8 cellular contexts compared by ENCODE assay signal in the genomic region with DNA sequence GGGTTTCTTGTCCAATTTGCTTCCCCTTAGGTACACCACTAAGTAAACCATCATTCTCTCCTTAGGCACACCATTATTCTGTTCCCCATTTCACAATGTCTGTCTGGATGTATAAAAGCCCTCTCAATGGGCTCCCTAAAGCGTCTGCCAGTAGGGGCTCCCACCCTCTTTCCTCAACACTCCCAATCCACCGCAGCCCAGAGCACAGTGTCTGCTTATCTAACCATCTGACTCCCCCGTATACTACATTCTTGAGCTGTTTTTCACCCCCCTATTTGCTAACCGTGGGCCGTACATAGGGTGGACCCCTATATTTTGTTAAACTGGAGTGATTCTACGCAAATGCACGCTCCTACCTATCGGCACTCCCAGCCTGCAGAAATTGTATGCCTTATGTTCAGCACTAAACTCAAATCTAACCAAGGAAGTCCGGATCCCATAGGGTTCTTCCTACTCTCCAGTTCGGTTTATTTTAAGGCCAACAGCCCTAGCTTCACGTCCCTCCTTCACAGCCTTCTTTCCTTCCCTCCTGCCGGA. TPM values are rescaled to one million over a fixed set of nuclear protein-coding genes. Genes with fewer than 3 reads are reported as not detected.
A peak's percentile ranks its signal among the peaks of the same experiment; 100 is the strongest.
DNase-seq lines count a peak whose midpoint lies in the region; ATAC-seq and TF ChIP-seq lines count a peak whose summit lies in the region.

No MANE protein-coding gene starts in this region.

- H3K23ac ChIP-seq in mesenchymal stem cell (ENCODE audit: low read length in 2 of 2) = no peak overlapping the region

- H2AK5ac ChIP-seq in mesenchymal stem cell (ENCODE audit: low read length, severe bottlenecking) = no peak overlapping the region

- DNase-seq in COR-L47 (lab: John Stamatoyannopoulos, UW) = peak; percentile 20
- DNase-seq in HS-5 (ENCODE audit: low read depth) = peak; percentile 10
- peak; percentile 35 for DNase-seq in RPMI8226
- peak in 1 of 10 donors; percentile 11 for DNase-seq in dorsolateral prefrontal cortex
- DNase-seq in mesenchymal stem cell = peak; percentile 74
- no peak for DNase-seq in ecto neural progenitor cell (ENCODE audit: low spot score)

- H2BK15ac ChIP-seq in mesenchymal stem cell (ENCODE audit: low read depth, poor library complexity, severe bottlenecking) = no peak overlapping the region

- H4K91ac ChIP-seq in mesenchymal stem cell (ENCODE audit: low read length) = no peak overlapping the region

- intact Hi-C loops in dorsolateral prefrontal cortex (cut with DNase I) = loop anchor here (1.0 to 10.0 kb wide), 5 partner anchors 21 to 305 kb away; a partner anchor contains a TSS

- H4K8ac ChIP-seq in mesenchymal stem cell (ENCODE audit: low read length) = peak overlapping the region; percentile 92

- H3K36me3 ChIP-seq in mesenchymal stem cell (ENCODE audit: control insufficient read depth in 1 of 2, insufficient read depth in 2 of 2, low read depth in 1 of 2, low read length in 2 of 2) = peaks cover 9% of the 10 kb centered on the region in 2 experiments
- no peaks in the 10 kb centered on the region for H3K36me3 ChIP-seq in urinary bladder (ENCODE audit: insufficient read depth)

- H3K14ac ChIP-seq in mesenchymal stem cell (ENCODE audit: low read length in 2 of 2) = no peak overlapping the region

- peak; percentile 11 for ATAC-seq in GM19035 (IDR thresholded peaks at IDR 0.05; ENCODE audit: unreplicated experiment)

- peak overlapping the region; percentile 37 for H2BK5ac ChIP-seq in mesenchymal stem cell (ENCODE audit: low read depth, low read length, poor library complexity, severe bottlenecking)

- peak overlapping the region in 57 of 59 donors; percentile 30 to 97 (median 90) for H3K27ac ChIP-seq in dorsolateral prefrontal cortex
- H3K27ac ChIP-seq in mesenchymal stem cell (ENCODE audit: low read length, poor library complexity, severe bottlenecking) = peak overlapping the region; percentile 55
- H3K27ac ChIP-seq in urinary bladder (ENCODE audit: low read depth) = no peak overlapping the region

- peak overlapping the region; percentile 93 for H2AFZ ChIP-seq in mesenchymal stem cell (ENCODE audit: low read depth, low read length)

- peak overlapping the region; percentile 94 for H3K4me2 ChIP-seq in mesenchymal stem cell (ENCODE audit: low read length, poor library complexity, severe bottlenecking)

- H3K9ac ChIP-seq in mesenchymal stem cell (ENCODE audit: low read length) = peak overlapping the region; percentile 91

- H2BK12ac ChIP-seq in mesenchymal stem cell (ENCODE audit: low read length in 2 of 2) = peak overlapping the region in 1 of 2 experiments; percentile 64

- peaks cover 8% of the 10 kb centered on the region for H3K79me1 ChIP-seq in mesenchymal stem cell (replicated peaks; ENCODE audit: low read length, poor library complexity, severe bottlenecking)

- no peaks in the 10 kb centered on the region for H3K9me3 ChIP-seq in mesenchymal stem cell (ENCODE audit: control insufficient read depth, low read length)

- H3K18ac ChIP-seq in mesenchymal stem cell (ENCODE audit: low read depth in 1 of 2, low read length in 2 of 2) = peak overlapping the region; percentile 84 to 90

- peak overlapping the region; percentile 41 to 100 (median 98) for H3K4me3 ChIP-seq in dorsolateral prefrontal cortex
- H3K4me3 ChIP-seq in mesenchymal stem cell (ENCODE audit: insufficient read depth in 1 of 2, low read depth in 1 of 2, low read length in 2 of 2) = peak overlapping the region; percentile 57 to 99
- peak overlapping the region; percentile 18 for H3K4me3 ChIP-seq in urinary bladder (ENCODE audit: low read depth, low read length)

- no peak overlapping the region for H2BK120ac ChIP-seq in mesenchymal stem cell (ENCODE audit: low read depth, low read length)

- H3K27me3 ChIP-seq in dorsolateral prefrontal cortex (no peaks in the 10 kb centered on the region), mesenchymal stem cell (ENCODE audit: control insufficient read depth in 1 of 2, insufficient read depth in 1 of 2, low read length in 2 of 2) (no peaks in the 10 kb centered on the region)

- H3K4me1 ChIP-seq in mesenchymal stem cell (ENCODE audit: control insufficient read depth, insufficient read depth, low read depth, low read length) (peaks cover 2% of the 10 kb centered on the region), urinary bladder (ENCODE audit: insufficient read depth) (no peaks in the 10 kb centered on the region)

- H3K4ac ChIP-seq in mesenchymal stem cell (ENCODE audit: low read depth in 1 of 2, low read length in 2 of 2) = peak overlapping the region in 1 of 2 experiments; percentile 73

- no peak for TF ChIP-seq CTCF in dorsolateral prefrontal cortex (IDR thresholded peaks at IDR 0.05 in 54 of 56, conservative IDR thresholded peaks at IDR 0.05 in 2 of 56; ENCODE audit: low read depth in 1 of 56, partially characterized antibody in 56 of 56)

- WGBS in mesenchymal stem cell = 3% methylated on average over 12 of the region's 12 CpGs
- under 1% methylated on average over 12 of the region's 12 CpGs for WGBS in urinary bladder

RNA-seq across cellular contexts. Expression of a gene that starts 0.7 kb away (rescaled TPM):
- total RNA-seq in dorsolateral prefrontal cortex (100 to 1,000 TPM in 50 of 120 experiments, 10 to 100 TPM in 70; 70.5 to 136 (median 98.5) TPM), urinary bladder (36.0 TPM)
- polyA plus RNA-seq in mesenchymal stem cell (2013, experiment 1 of 2) = 79.8 TPM
- polyA plus RNA-seq in mesenchymal stem cell (2013, experiment 2 of 2) = 79.0 TPM
- polyA plus RNA-seq in urinary bladder = 80.6 TPM

RNA-seq across cellular contexts. Expression of a gene that starts 17.1 kb away (rescaled TPM):
- total RNA-seq in dorsolateral prefrontal cortex (1 to 10 TPM in 1 of 120 experiments, under 1 TPM in 5, not detected in 114; 0.22 to 1.3 (median 0.35) TPM), urinary bladder (0.21 TPM)
- polyA plus RNA-seq in mesenchymal stem cell (2013, experiment 1 of 2) = not detected
- not detected for polyA plus RNA-seq in mesenchymal stem cell (2013, experiment 2 of 2)
- 0.41 TPM for polyA plus RNA-seq in urinary bladder

RNA-seq across cellular contexts. Expression of a gene that starts 35.3 kb away (rescaled TPM):
- total RNA-seq in dorsolateral prefrontal cortex (100 to 1,000 TPM in 1 of 120 experiments, 10 to 100 TPM in 8, 1 to 10 TPM in 30, under 1 TPM in 25, not detected in 56; 0.30 to 105 (median 1.8) TPM), urinary bladder (not detected)
- not detected for polyA plus RNA-seq in mesenchymal stem cell (2013, experiment 1 of 2)
- polyA plus RNA-seq in mesenchymal stem cell (2013, experiment 2 of 2) = 0.05 TPM
- 2.3 TPM for polyA plus RNA-seq in urinary bladder

RNA-seq across cellular contexts. Expression of a gene that starts 52.4 kb away (rescaled TPM):
- total RNA-seq in dorsolateral prefrontal cortex (under 1 TPM in 6 of 120 experiments, not detected in 114; 0.47 to 1.00 (median 0.60) TPM), urinary bladder (not detected)
- polyA plus RNA-seq in mesenchymal stem cell (2013, experiment 1 of 2) = not detected
- polyA plus RNA-seq in mesenchymal stem cell (2013, experiment 2 of 2) = not detected
- not detected for polyA plus RNA-seq in urinary bladder

RNA-seq across cellular contexts. Expression of a gene that starts 52.5 kb away (rescaled TPM):
- total RNA-seq in dorsolateral prefrontal cortex (10 to 100 TPM; 42.7 to 90.1 (median 58.8) TPM), urinary bladder (59.8 TPM)
- polyA plus RNA-seq in mesenchymal stem cell (2013, experiment 1 of 2) = 117 TPM
- polyA plus RNA-seq in mesenchymal stem cell (2013, experiment 2 of 2) = 129 TPM
- 61.9 TPM for polyA plus RNA-seq in urinary bladder

Comparison
In these comparisons a context has a peak if more than half of its experiments do, and no peak if none do; other contexts are left out.
1. H3K4me3 ChIP-seq: peak in every context shown above with its lines; median percentile 98 in dorsolateral prefrontal cortex; 78 in mesenchymal stem cell; 18 in urinary bladder.